ENCODE assay signal across 17 cellular contexts in the genomic region with DNA sequence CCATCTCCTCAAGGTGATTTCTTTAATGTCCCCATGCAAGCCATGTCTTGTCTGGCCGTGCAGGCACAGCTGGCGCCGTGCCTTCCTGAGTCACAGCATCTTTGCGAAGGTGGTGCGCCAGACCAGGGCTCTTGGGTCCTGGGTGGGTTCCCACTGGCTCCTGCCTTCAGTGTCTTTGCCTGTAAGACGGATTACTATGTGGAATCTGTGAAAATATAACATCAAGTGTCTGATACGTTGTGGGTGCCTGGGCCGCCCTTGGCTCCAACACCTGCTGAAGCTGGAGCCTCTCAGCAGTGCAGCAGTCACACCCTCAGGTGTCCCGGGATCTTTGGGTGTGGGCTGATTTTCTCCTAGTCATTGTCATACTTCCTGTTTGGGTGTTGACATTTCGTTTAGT. TPM values are rescaled to one million over a fixed set of nuclear protein-coding genes. Genes with fewer than 3 reads are reported as not detected.
DNase-seq lines count a peak whose midpoint lies in the region; ATAC-seq and TF ChIP-seq lines count a peak whose summit lies in the region.
"Had no signal": no experiment of that assay in that cellular context is flagged by ENCODE, and none has a peak within 500 bp of the region (broad histone marks: within the 10 kb centered on the region; RNA-seq: fewer than 3 reads in every experiment).

No MANE protein-coding gene starts in this region.

- DNase-seq in activated naive CD4-positive, alpha-beta T cell (lab: John Stamatoyannopoulos, UW) = no peak
- DNase-seq in activated B cell treated with CpG ODN at 0.5 μM for 24 hours (no peak), immature natural killer cell (no peak), stomach (peak; percentile 60), NCI-H2107 (lab: John Stamatoyannopoulos, UW) (no peak), tibial nerve (ENCODE audit: low spot score in 2 of 2) (no peak)
- DNase-seq: activated CD4-positive, alpha-beta T cell treated with anti-CD3 and anti-CD28 coated beads, Interleukin-2, amount 10 ng/mL, durations not matched to agents 24 days and 14 days; activated effector memory CD4-positive, alpha-beta T cell treated with Interleukin-2 at 50 U/mL for 16 hours; effector CD8-positive, alpha-beta T cell; NCI-H1436; NCI-H526 treated with DMSO at 0.1 percent for 48 hours; stimulated activated CD4-positive, alpha-beta T cell treated with anti-CD3 and anti-CD28 coated beads, Interleukin-4, amount 100 ng/mL, for 24 hours; T-helper 2 cell had no signal

- H3K27ac ChIP-seq in stomach (peak overlapping the region; percentile 25 to 96 (median 63)), tibial nerve (no peak overlapping the region)

- intact Hi-C loops in activated B cell treated with CpG ODN at 0.5 μM for 24 hours (cut with micrococcal nuclease) = no loop called here
- intact Hi-C loops in stomach (cut with DNase I; ENCODE audit: low total_unique reads) = no loop called here

- no peaks in the 10 kb centered on the region for H3K36me3 Mint-ChIP-seq in activated naive CD4-positive, alpha-beta T cell treated with anti-CD3 and anti-CD28 coated beads, Interleukin-2, amount 50 U/mL, for 24 hours
- peaks cover 34% of the 10 kb centered on the region for H3K36me3 Mint-ChIP-seq in activated B cell treated with CpG ODN at 0.5 μM for 24 hours (ENCODE audit: low read depth)
- peaks cover 0 to 4% (median 0%) of the 10 kb centered on the region in 3 donors for H3K36me3 Mint-ChIP-seq in immature natural killer cell

- ATAC-seq in activated B cell treated with CpG ODN at 0.5 μM for 24 hours (ENCODE audit: low read depth) = no peak
- no peak for ATAC-seq in GM21576 (IDR thresholded peaks at IDR 0.05; ENCODE audit: unreplicated experiment)
- ATAC-seq: stimulated activated effector memory CD8-positive, alpha-beta T cell treated with anti-CD3 and anti-CD28 coated beads, Interleukin-12 subunit alpha, Interleukin-12 subunit beta, amount 100 ng/mL, for 72 hours had no signal

- peaks cover 55% of the 10 kb centered on the region for H3K4me1 Mint-ChIP-seq in activated naive CD4-positive, alpha-beta T cell treated with anti-CD3 and anti-CD28 coated beads, Interleukin-2, amount 50 U/mL, for 24 hours
- H3K4me1 Mint-ChIP-seq in activated B cell treated with CpG ODN at 0.5 μM for 24 hours (peaks cover 41% of the 10 kb centered on the region), immature natural killer cell (peaks cover 72 to 78% of the 10 kb centered on the region in 2 donors)

- WGBS in stomach, 5 donors = 39 to 63% (median 48%) methylated on average over 10 of the region's 10 CpGs
- 83 to 90% methylated on average over 10 of the region's 10 CpGs for WGBS in tibial nerve, 2 donors

- no peaks in the 10 kb centered on the region for H3K9me3 ChIP-seq in stomach
- no peaks in the 10 kb centered on the region for H3K9me3 ChIP-seq in tibial nerve

- H3K27ac Mint-ChIP-seq in activated naive CD4-positive, alpha-beta T cell treated with anti-CD3 and anti-CD28 coated beads, Interleukin-2, amount 50 U/mL, for 24 hours = no peak overlapping the region
- H3K27ac Mint-ChIP-seq in activated B cell treated with CpG ODN at 0.5 μM for 24 hours (peak overlapping the region; percentile 18), immature natural killer cell (peak overlapping the region in 3 of 6 donors; percentile 22 to 55 (median 31))
- H3K27ac Mint-ChIP-seq: activated CD4-positive, alpha-beta T cell treated with anti-CD3 and anti-CD28 coated beads, Interleukin-2, amount 10 ng/mL, durations not matched to agents 24 days and 14 days; stimulated activated effector memory CD8-positive, alpha-beta T cell treated with anti-CD3 and anti-CD28 coated beads, Interleukin-12 subunit alpha, Interleukin-12 subunit beta, amount 100 ng/mL, for 72 hours had no signal

- H3K4me1 ChIP-seq in stomach = peaks cover 27 to 85% (median 78%) of the 10 kb centered on the region in 4 donors
- H3K4me1 ChIP-seq in tibial nerve = peaks cover 0 to 37% (median 12%) of the 10 kb centered on the region in 4 donors

- POLR2A ChIA-PET in activated B cell treated with CpG ODN at 0.5 μM for 24 hours (lab: Charles Lee) = no interaction called here

- H3K4me3 ChIP-seq in stomach (peak overlapping the region in 1 of 4 donors; percentile 10), tibial nerve (no peak overlapping the region)

- H3K36me3 ChIP-seq in stomach (peaks cover 0 to 27% (median 21%) of the 10 kb centered on the region in 4 donors), tibial nerve (peaks cover 0 to 32% (median 0%) of the 10 kb centered on the region in 3 donors)

- H3K27me3 ChIP-seq in stomach = no peaks in the 10 kb centered on the region
- H3K27me3 ChIP-seq in tibial nerve = no peaks in the 10 kb centered on the region

- no peaks in the 10 kb centered on the region for H3K9me3 Mint-ChIP-seq in activated naive CD4-positive, alpha-beta T cell treated with anti-CD3 and anti-CD28 coated beads, Interleukin-2, amount 50 U/mL, for 24 hours
- H3K9me3 Mint-ChIP-seq in activated B cell treated with CpG ODN at 0.5 μM for 24 hours = no peaks in the 10 kb centered on the region
- no peaks in the 10 kb centered on the region for H3K9me3 Mint-ChIP-seq in immature natural killer cell
- H3K9me3 Mint-ChIP-seq: activated CD4-positive, alpha-beta T cell treated with anti-CD3 and anti-CD28 coated beads, Interleukin-2, amount 10 ng/mL, durations not matched to agents 24 days and 14 days; stimulated activated effector memory CD8-positive, alpha-beta T cell treated with anti-CD3 and anti-CD28 coated beads, Interleukin-12 subunit alpha, Interleukin-12 subunit beta, amount 100 ng/mL, for 72 hours had no signal

- CTCF ChIA-PET in activated B cell treated with CpG ODN at 0.5 μM for 24 hours (lab: Charles Lee) = no interaction called here

- TF ChIP-seq EP300 in stomach (IDR thresholded peaks at IDR 0.05) (no peak), tibial nerve (IDR thresholded peaks at IDR 0.05) (no peak)

- TF ChIP-seq POLR2A in stomach (IDR thresholded peaks at IDR 0.05) (no peak), tibial nerve (IDR thresholded peaks at IDR 0.05) (no peak)

- H3K4me3 Mint-ChIP-seq in activated naive CD4-positive, alpha-beta T cell treated with anti-CD3 and anti-CD28 coated beads, Interleukin-2, amount 50 U/mL, for 24 hours = peak overlapping the region; percentile 55
- H3K4me3 Mint-ChIP-seq in activated B cell treated with CpG ODN at 0.5 μM for 24 hours (no peak overlapping the region), immature natural killer cell (peak overlapping the region in 4 of 5 donors; percentile 13 to 57 (median 32))
- H3K4me3 Mint-ChIP-seq: activated CD4-positive, alpha-beta T cell treated with anti-CD3 and anti-CD28 coated beads, Interleukin-2, amount 10 ng/mL, durations not matched to agents 24 days and 14 days; stimulated activated effector memory CD8-positive, alpha-beta T cell treated with anti-CD3 and anti-CD28 coated beads, Interleukin-12 subunit alpha, Interleukin-12 subunit beta, amount 100 ng/mL, for 72 hours had no signal

- TF ChIP-seq CTCF in activated B cell treated with CpG ODN at 0.5 μM for 24 hours (IDR thresholded peaks at IDR 0.05) = no peak
- no peak for TF ChIP-seq CTCF in stomach (IDR thresholded peaks at IDR 0.05)
- no peak for TF ChIP-seq CTCF in tibial nerve (IDR thresholded peaks at IDR 0.05)

- H3K27me3 Mint-ChIP-seq in activated naive CD4-positive, alpha-beta T cell treated with anti-CD3 and anti-CD28 coated beads, Interleukin-2, amount 50 U/mL, for 24 hours = no peaks in the 10 kb centered on the region
- H3K27me3 Mint-ChIP-seq in activated B cell treated with CpG ODN at 0.5 μM for 24 hours = no peaks in the 10 kb centered on the region
- H3K27me3 Mint-ChIP-seq in immature natural killer cell (ENCODE audit: low read depth in 3 of 3) = peaks cover 0 to 11% (median 0%) of the 10 kb centered on the region in 3 donors
- H3K27me3 Mint-ChIP-seq: activated CD4-positive, alpha-beta T cell treated with anti-CD3 and anti-CD28 coated beads, Interleukin-2, amount 10 ng/mL, durations not matched to agents 24 days and 14 days had no signal

RNA-seq across cellular contexts. Expression of a gene that starts 3.2 kb away (rescaled TPM):
- 40.3 and 43.0 TPM in 2 replicates for total RNA-seq in activated B cell treated with CpG ODN at 0.5 μM for 24 hours
- polyA plus RNA-seq in immature natural killer cell = 10 to 100 TPM; 17.9 to 45.2 (median 24.5) TPM
- 10 to 100 TPM; 23.2 to 83.4 (median 66.3) TPM for total RNA-seq in stomach
- polyA plus RNA-seq in stomach = 10 to 100 TPM; 15.1 to 19.7 (median 19.7) TPM
- 10 to 100 TPM; 23.1 to 31.6 (median 27.1) TPM for total RNA-seq in tibial nerve

RNA-seq across cellular contexts. Expression of a gene that starts 21.4 kb away (rescaled TPM):
- total RNA-seq in activated B cell treated with CpG ODN at 0.5 μM for 24 hours (not detected in 2 replicates), stomach (not detected), tibial nerve (not detected)
- polyA plus RNA-seq in immature natural killer cell (not detected), stomach (not detected)
- total RNA-seq: activated CD4-positive, alpha-beta T cell treated with anti-CD3 and anti-CD28 coated beads, Interleukin-2, amount 10 ng/mL, durations not matched to agents 24 days and 14 days; mononuclear cell had no signal

RNA-seq across cellular contexts. Expression of a gene that starts 58.7 kb away (rescaled TPM):
- 40.8 and 46.8 TPM in 2 replicates for total RNA-seq in activated B cell treated with CpG ODN at 0.5 μM for 24 hours
- 10 to 100 TPM; 14.5 to 19.6 (median 15.3) TPM for polyA plus RNA-seq in immature natural killer cell
- 10 to 100 TPM; 13.6 to 77.9 (median 22.8) TPM for total RNA-seq in stomach
- polyA plus RNA-seq in stomach = 10 to 100 TPM; 14.7 to 28.2 (median 19.8) TPM
- total RNA-seq in tibial nerve = 10 to 100 TPM; 24.7 to 46.9 (median 41.6) TPM

Comparison
In these comparisons a context has a peak if more than half of its experiments do, and no peak if none do; other contexts are left out.
1. H3K27ac ChIP-seq: peak in stomach (5 of 5); none in tibial nerve (0 of 4).